ENCODE assay signal across 23 cellular contexts in the genomic region with DNA sequence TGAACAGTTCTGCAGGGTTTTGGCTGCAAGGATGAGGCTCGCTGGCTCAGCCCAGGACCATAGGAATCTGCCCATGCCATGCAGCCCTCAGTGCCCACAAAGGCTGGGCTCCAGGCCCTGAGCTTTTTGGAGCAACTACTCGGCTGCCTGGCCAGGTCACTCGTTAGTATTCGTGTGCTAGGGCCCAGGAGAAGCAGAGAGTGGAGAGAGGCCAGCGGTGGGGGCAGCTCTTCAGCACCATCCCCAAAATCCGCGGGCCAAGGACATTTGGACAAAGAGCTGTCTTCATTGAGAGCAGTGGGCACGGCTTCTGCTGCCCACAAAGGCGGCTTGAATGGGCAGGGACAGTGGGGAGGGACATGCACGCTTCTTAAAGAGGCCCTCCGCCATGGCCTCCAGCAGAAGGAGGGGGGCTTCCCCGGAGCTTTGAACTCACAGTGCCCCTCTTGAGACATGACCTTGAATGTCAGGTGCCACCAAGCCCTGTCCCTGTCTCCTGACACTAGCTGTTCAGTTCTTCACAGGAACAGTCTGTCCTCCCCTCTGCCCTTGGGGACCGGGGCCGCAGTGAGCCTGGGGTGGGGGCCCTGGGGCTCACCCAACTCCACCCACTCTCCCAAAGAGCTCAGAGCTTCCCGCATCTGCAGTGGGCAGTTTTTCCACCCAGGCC.
DNase-seq lines count a peak whose midpoint lies in the region; ATAC-seq and TF ChIP-seq lines count a peak whose summit lies in the region.
"Had no signal": no experiment of that assay in that cellular context is flagged by ENCODE, and none has a peak within 500 bp of the region (broad histone marks: within the 10 kb centered on the region; RNA-seq: fewer than 3 reads in every experiment).

No MANE protein-coding gene starts in this region.

- no peak for TF ChIP-seq POLR2A in esophagus muscularis mucosa (IDR thresholded peaks at IDR 0.05; ENCODE audit: low read depth)

- no peak overlapping the region for H2AFZ ChIP-seq in PC-9

- TF ChIP-seq CTCF in esophagus muscularis mucosa (IDR thresholded peaks at IDR 0.05): no peak
- no peak for TF ChIP-seq CTCF in PC-9 (conservative IDR thresholded peaks at IDR 0.05)

- H3F3A ChIP-seq in PC-9 (ENCODE audit: insufficient read depth, low read depth): no peaks in the 10 kb centered on the region

- peak overlapping the region; percentile 37 for H3K27ac Mint-ChIP-seq in stimulated activated naive B cell treated with anti-CD40 and anti-IgM and Interleukin-4, amounts not matched to agents 10 μg/mL and 1 μg/mL and 100 μg/mL, for 72 hours
- H3K27ac Mint-ChIP-seq: activated CD8-positive, alpha-beta memory T cell treated with anti-CD3 and anti-CD28 coated beads, Interleukin-2, amount 10 ng/mL, durations not matched to agents 7 days and 5 days; activated T-helper 17 cell treated with anti-CD3 and anti-CD28 coated beads, Interleukin-2, amount 50 U/mL, for 72 hours; dendritic cell treated with granulocyte-macrophage colony-stimulating factor and Interleukin-4, amounts not matched to agents 40 ng/mL and 50 ng/mL, for 4 days; naive B cell had no signal

- no peaks in the 10 kb centered on the region for H3K9me2 ChIP-seq in PC-9 (ENCODE audit: insufficient read depth)

- no TSS peak for BruUV-seq in PC-9 (replicated peaks; lab: Mats Ljungman, UMichigan)

- POLR2A ChIA-PET in PC-9 (lab: Charles Lee; ENCODE audit: unreplicated experiment): no interaction called here

- H3K4me2 ChIP-seq in PC-9: no peak overlapping the region

- TF ChIP-seq EP300 in esophagus muscularis mucosa (IDR thresholded peaks at IDR 0.05): no peak

- intact Hi-C loops in esophagus muscularis mucosa (cut with DNase I): no loop called here
- intact Hi-C loops in PC-9 (cut with micrococcal nuclease; ENCODE audit: unreplicated experiment): no loop called here

- 76% methylated on average over 15 of the region's 15 CpGs for WGBS in esophagus muscularis mucosa

- DNase-seq in amygdala (lab: John Stamatoyannopoulos, UW) (peak in 51 of 56 donors; percentile 22 to 89 (median 69)), esophagus muscularis mucosa (ENCODE audit: extremely low spot score) (no peak), medulla oblongata (ENCODE audit: extremely low spot score) (peak; percentile 90), NCI-H1417 (lab: John Stamatoyannopoulos, UW) (no peak), PC-9 (no peak)
- DNase-seq in stimulated activated naive B cell treated with anti-CD40 and anti-IgM and Interleukin-4, amounts not matched to agents 10 μg/mL and 1 μg/mL and 100 μg/mL, for 72 hours: no peak
- no peak for DNase-seq in activated effector memory CD4-positive, alpha-beta T cell treated with Interleukin-2 at 50 U/mL for 16 hours
- DNase-seq: activated CD4-positive, alpha-beta T cell treated with anti-CD3 and anti-CD28 coated beads for 4 hours; activated CD8-positive, alpha-beta memory T cell treated with anti-CD3 and anti-CD28 coated beads, Interleukin-2, amount 10 ng/mL, durations not matched to agents 7 days and 5 days; foreskin keratinocyte; KG1; lower lobe of right lung; naive B cell; NCI-H2081 treated with DMSO at 0.1 percent for 48 hours; NCI-H510A; psoas muscle; RPMI8226; stimulated activated naive CD4-positive, alpha-beta T cell; uterus had no signal

- ATAC-seq in stimulated activated naive B cell treated with anti-CD40 and anti-IgM and Interleukin-4, amounts not matched to agents 10 μg/mL and 1 μg/mL and 100 μg/mL, for 72 hours (replicated peaks): no peak
- no peak for ATAC-seq in HG03520 (IDR thresholded peaks at IDR 0.05; ENCODE audit: unreplicated experiment)
- ATAC-seq: activated CD8-positive, alpha-beta memory T cell treated with anti-CD3 and anti-CD28 coated beads, Interleukin-2, amount 10 ng/mL, durations not matched to agents 7 days and 5 days; activated T-helper 17 cell treated with anti-CD3 and anti-CD28 coated beads, Interleukin-2, amount 50 U/mL, for 72 hours; foreskin keratinocyte; HCT116; psoas muscle had no signal

- no peaks in the 10 kb centered on the region for H3K36me3 ChIP-seq in esophagus muscularis mucosa
- no peaks in the 10 kb centered on the region for H3K36me3 ChIP-seq in PC-9 (ENCODE audit: low read depth)
- H3K36me3 ChIP-seq: lower lobe of right lung, uterus had no signal

- peaks cover 40 to 66% (median 53%) of the 10 kb centered on the region in 4 donors for H3K4me1 ChIP-seq in esophagus muscularis mucosa
- H3K4me1 ChIP-seq in PC-9 (replicated peaks; ENCODE audit: insufficient read depth): no peaks in the 10 kb centered on the region
- H3K4me1 ChIP-seq: foreskin keratinocyte, lower lobe of right lung had no signal

- H3K27me3 ChIP-seq in esophagus muscularis mucosa (peaks cover 0 to 46% (median 0%) of the 10 kb centered on the region in 4 donors), PC-9 (ENCODE audit: insufficient read depth, low read depth) (peaks cover 98% of the 10 kb centered on the region)
- H3K27me3 ChIP-seq: foreskin keratinocyte, uterus had no signal

- H4K20me1 ChIP-seq in PC-9 (ENCODE audit: insufficient read depth): no peaks in the 10 kb centered on the region

- H3K79me2 ChIP-seq in PC-9 (ENCODE audit: low read depth): no peaks in the 10 kb centered on the region

- peaks cover 2 to 3% of the 10 kb centered on the region in 2 donors for H3K36me3 Mint-ChIP-seq in stimulated activated naive B cell treated with anti-CD40 and anti-IgM and Interleukin-4, amounts not matched to agents 10 μg/mL and 1 μg/mL and 100 μg/mL, for 72 hours

- H3K4me3 ChIP-seq in esophagus muscularis mucosa (no peak overlapping the region), PC-9 (no peak overlapping the region)
- H3K4me3 ChIP-seq: lower lobe of right lung, psoas muscle, uterus had no signal

- peaks cover 6 to 38% of the 10 kb centered on the region in 2 donors for H3K27me3 Mint-ChIP-seq in stimulated activated naive B cell treated with anti-CD40 and anti-IgM and Interleukin-4, amounts not matched to agents 10 μg/mL and 1 μg/mL and 100 μg/mL, for 72 hours
- H3K27me3 Mint-ChIP-seq: activated CD8-positive, alpha-beta memory T cell treated with anti-CD3 and anti-CD28 coated beads, Interleukin-2, amount 10 ng/mL, durations not matched to agents 7 days and 5 days had no signal

- peaks cover 13 to 23% of the 10 kb centered on the region in 2 donors for H3K9me3 Mint-ChIP-seq in stimulated activated naive B cell treated with anti-CD40 and anti-IgM and Interleukin-4, amounts not matched to agents 10 μg/mL and 1 μg/mL and 100 μg/mL, for 72 hours

- H3K9me3 ChIP-seq in esophagus muscularis mucosa (peaks cover 0 to 19% (median 15%) of the 10 kb centered on the region in 4 donors), PC-9 (ENCODE audit: insufficient read depth, low read depth) (no peaks in the 10 kb centered on the region)

- peaks cover 0 to 3% of the 10 kb centered on the region in 2 donors for H3K4me1 Mint-ChIP-seq in stimulated activated naive B cell treated with anti-CD40 and anti-IgM and Interleukin-4, amounts not matched to agents 10 μg/mL and 1 μg/mL and 100 μg/mL, for 72 hours
- H3K4me1 Mint-ChIP-seq: activated CD8-positive, alpha-beta memory T cell treated with anti-CD3 and anti-CD28 coated beads, Interleukin-2, amount 10 ng/mL, durations not matched to agents 7 days and 5 days; activated T-helper 17 cell treated with anti-CD3 and anti-CD28 coated beads, Interleukin-2, amount 50 U/mL, for 72 hours had no signal

- no peak overlapping the region for H3K4me3 Mint-ChIP-seq in stimulated activated naive B cell treated with anti-CD40 and anti-IgM and Interleukin-4, amounts not matched to agents 10 μg/mL and 1 μg/mL and 100 μg/mL, for 72 hours
- H3K4me3 Mint-ChIP-seq: activated CD8-positive, alpha-beta memory T cell treated with anti-CD3 and anti-CD28 coated beads, Interleukin-2, amount 10 ng/mL, durations not matched to agents 7 days and 5 days; activated T-helper 17 cell treated with anti-CD3 and anti-CD28 coated beads, Interleukin-2, amount 50 U/mL, for 72 hours; dendritic cell treated with granulocyte-macrophage colony-stimulating factor and Interleukin-4, amounts not matched to agents 40 ng/mL and 50 ng/mL, for 4 days; naive B cell had no signal

- CTCF ChIA-PET in PC-9 (lab: Charles Lee): no interaction called here

- H3K27ac ChIP-seq in esophagus muscularis mucosa (replicated peaks in 1 of 4) (peak overlapping the region; percentile 91 to 98 (median 96)), PC-9 (no peak overlapping the region)
- H3K27ac ChIP-seq: foreskin keratinocyte, lower lobe of right lung, psoas muscle, uterus had no signal

Comparison
In these comparisons a context has a peak if more than half of its experiments do, and no peak if none do; other contexts are left out.
1. DNase-seq: peak in amygdala (51 of 56) and medulla oblongata (single experiment); none in esophagus muscularis mucosa (single experiment), stimulated activated naive B cell treated with anti-CD40 and anti-IgM and Interleukin-4, amounts not matched to agents 10 μg/mL and 1 μg/mL and 100 μg/mL, for 72 hours (single experiment), NCI-H1417 (0 of 3), PC-9 (0 of 2) and activated effector memory CD4-positive, alpha-beta T cell treated with Interleukin-2 at 50 U/mL for 16 hours (single experiment).